ENCODE assay signal across 1 cellular context in the genomic region with DNA sequence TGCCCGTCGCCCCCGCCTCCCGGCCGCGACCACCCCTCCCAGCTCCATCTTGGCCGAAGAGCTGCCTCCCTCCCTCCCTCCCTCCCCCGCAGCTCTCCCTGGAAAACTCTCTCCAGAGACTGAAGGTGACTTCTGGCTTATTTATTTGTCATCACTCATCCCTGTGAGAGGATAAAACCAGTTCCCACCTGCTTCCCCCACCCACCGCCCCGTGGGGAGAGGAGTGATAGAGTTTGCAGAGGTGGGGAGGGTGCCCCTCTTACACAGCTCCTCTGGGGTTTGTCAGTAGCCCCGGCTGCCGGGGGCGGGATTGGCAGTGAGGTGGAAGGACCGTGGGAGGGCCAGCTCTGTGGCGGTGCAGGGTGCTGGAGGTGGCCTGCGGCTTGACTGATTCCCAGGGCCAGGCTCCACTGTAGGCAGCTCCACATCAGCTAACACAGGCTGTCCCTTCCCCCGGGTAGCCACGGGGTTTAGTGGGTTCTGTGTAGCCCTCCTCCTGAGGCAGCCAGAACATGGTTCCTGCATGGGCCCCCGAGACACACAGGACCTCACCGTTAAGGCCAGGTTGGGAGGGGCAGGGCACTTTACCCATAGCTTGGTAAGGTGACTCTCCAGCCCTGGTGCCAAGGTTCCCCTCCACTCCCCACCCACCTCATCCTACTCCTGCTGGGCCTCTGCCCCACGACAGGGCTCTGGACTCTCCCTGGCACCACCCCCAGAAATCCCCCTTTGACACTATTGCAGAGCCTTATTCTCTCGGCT.
TF ChIP-seq lines count a peak whose summit lies in the region.

No MANE protein-coding gene starts in this region.

TF ChIP-seq in HepG2, 621 proteins besides CTCF, POLR2A, EP300 and RAD21 (continued from another document):
- TF ChIP-seq ZBTB26 (CRISPR knock-in tag; IDR thresholded peaks at IDR 0.05; ENCODE audit: borderline replicate concordance) (no peak), MTF1 (CRISPR knock-in tag; IDR thresholded peaks at IDR 0.05) (no peak), ZFP41 (CRISPR knock-in tag; IDR thresholded peaks at IDR 0.05; ENCODE audit: borderline replicate concordance) (no peak), WIZ (CRISPR knock-in tag; IDR thresholded peaks at IDR 0.05) (no peak), FIP1L1 (IDR thresholded peaks at IDR 0.05; ENCODE audit: borderline replicate concordance, insufficient read depth, low read depth, low read length) (no peak), SAFB2 (CRISPR knock-in tag; IDR thresholded peaks at IDR 0.05; ENCODE audit: borderline replicate concordance, low read depth) (no peak), ZNF691 (CRISPR knock-in tag; IDR thresholded peaks at IDR 0.05; ENCODE audit: borderline replicate concordance, low read depth) (no peak), NKX3-1 (CRISPR knock-in tag; IDR thresholded peaks at IDR 0.05) (no peak)
TF ChIP-seq in HepG2: peak in this region for 0.
